ENCODE assay signal across 11 cellular contexts in the genomic region with DNA sequence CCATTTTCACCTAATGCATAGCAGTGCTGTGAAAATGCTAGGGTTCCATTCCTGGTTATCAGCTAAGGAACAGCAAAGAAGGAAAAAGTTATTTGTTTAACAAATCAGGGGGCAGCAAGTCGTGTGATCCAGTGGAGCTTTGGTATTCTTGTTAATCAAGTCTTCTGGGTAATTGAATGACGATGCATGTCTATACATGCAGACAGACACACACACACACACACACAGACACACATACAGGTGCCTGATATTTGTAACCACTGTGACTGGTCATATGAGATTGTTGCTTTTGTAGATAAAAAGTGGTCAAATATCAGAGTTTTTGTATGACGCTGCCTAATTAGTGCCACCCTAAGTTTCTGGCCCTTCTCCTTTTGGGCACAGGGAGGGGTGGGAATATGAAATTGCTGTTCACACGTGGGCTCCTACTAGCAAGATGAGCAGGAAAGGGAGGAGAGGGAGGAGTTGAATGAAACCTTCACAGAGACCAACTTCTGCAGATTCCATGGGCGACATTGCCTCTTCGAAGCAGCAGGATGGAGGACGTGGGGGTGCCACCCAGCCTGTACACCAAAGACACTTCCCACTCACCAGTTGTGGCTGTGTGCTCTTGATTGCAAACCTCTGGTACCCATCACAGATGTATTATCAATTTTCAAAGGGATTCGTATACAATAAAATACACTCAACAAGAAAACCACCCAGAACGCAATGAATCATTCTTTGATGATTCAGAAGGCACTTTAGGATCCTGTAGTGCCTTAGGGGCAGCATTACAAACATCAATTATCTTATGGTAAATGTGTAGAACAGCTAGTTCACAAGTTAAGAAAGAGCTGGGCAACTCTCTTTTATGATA.
A peak's percentile ranks its signal among the peaks of the same experiment; 100 is the strongest.
DNase-seq lines count a peak whose midpoint lies in the region; FAIRE-seq and TF ChIP-seq lines count a peak whose summit lies in the region.
"Had no signal": no experiment of that assay in that cellular context is flagged by ENCODE, and none has a peak within 500 bp of the region (broad histone marks: within the 10 kb centered on the region; RNA-seq: fewer than 3 reads in every experiment).

No MANE protein-coding gene starts in this region.

- FAIRE-seq in urothelium cell line (lab: Jason Lieb, UNC), result peak; percentile 5

- peak overlapping the region; percentile 11; the same call in 1 of the 2 replicates for H3K27ac ChIP-seq in VCaP
- H3K27ac ChIP-seq: sigmoid colon had no signal

- no peak overlapping the region for H3K4me3 ChIP-seq in fibroblast of the aortic adventitia (ENCODE audit: low read depth, low read length)
- H3K4me3 ChIP-seq: sigmoid colon had no signal

- TF ChIP-seq CTCF in VCaP (conservative IDR thresholded peaks at IDR 0.05) (no peak), fibroblast of the aortic adventitia (IDR thresholded peaks at IDR 0.05; ENCODE audit: insufficient read depth, low read length) (no peak)

- DNase-seq in stimulated activated CD4-positive, alpha-beta T cell treated with anti-CD3 and anti-CD28 coated beads, Interleukin-12 subunit alpha, Interleukin-12 subunit beta, amount 100 ng/mL, for 4 hours, result peak; percentile 17
- DNase-seq in stimulated activated CD4-positive, alpha-beta T cell treated with anti-CD3 and anti-CD28 coated beads, Interleukin-2, amount 100 ng/mL, for 48 hours, result no peak
- DNase-seq in fibroblast of the aortic adventitia (ENCODE audit: low read depth) (peak; percentile 20), urothelium cell line (ENCODE audit: low spot score) (no peak), NCI-H748 (lab: John Stamatoyannopoulos, UW; ENCODE audit: unreplicated experiment) (no peak), Ammon's horn (ENCODE audit: low spot score) (no peak), HUDEP-2 (lab: John Stamatoyannopoulos, UW; ENCODE audit: unreplicated experiment in 76 of 76) (no peak)
- DNase-seq: C1 segment of cervical spinal cord, caudate nucleus, sigmoid colon had no signal

Comparison
In these comparisons a context has a peak if more than half of its experiments do, and no peak if none do; other contexts are left out.
1. DNase-seq: peak in stimulated activated CD4-positive, alpha-beta T cell treated with anti-CD3 and anti-CD28 coated beads, Interleukin-12 subunit alpha, Interleukin-12 subunit beta, amount 100 ng/mL, for 4 hours (single experiment) and fibroblast of the aortic adventitia (single experiment); none in stimulated activated CD4-positive, alpha-beta T cell treated with anti-CD3 and anti-CD28 coated beads, Interleukin-2, amount 100 ng/mL, for 48 hours (0 of 2), urothelium cell line (single experiment), NCI-H748 (single experiment), Ammon's horn (single experiment) and HUDEP-2 (0 of 76).